Comparison of ENCODE assay signal across 1 cellular context in genomic region chr2:46309052-46309953, GRCh38.
TF ChIP-seq lines count a peak whose summit lies in the region.

No MANE protein-coding gene starts in this region.

TF ChIP-seq in K562, 482 proteins besides CTCF, POLR2A, EP300 and RAD21 (continued from another document):
- TF ChIP-seq ARID1B (IDR thresholded peaks at IDR 0.05) (peak; percentile 33; the same call in 1 of the 2 replicates), NR3C1 (CRISPR knock-in tag; IDR thresholded peaks at IDR 0.05) (no peak), CEBPB (tag; IDR thresholded peaks at IDR 0.05) (peak; percentile 60), SOX6 (IDR thresholded peaks at IDR 0.05) (0 out of 2 replicates have a peak, but pooled peaks have one; percentile 13), MEIS2 (IDR thresholded peaks at IDR 0.05; ENCODE audit: partially characterized antibody) (peak; percentile 41), CBFA2T3 (IDR thresholded peaks at IDR 0.05) (peak; percentile 66), HDAC1 (IDR thresholded peaks at IDR 0.05) (0 out of 4 replicates have a peak, but pooled peaks of 1 of the 2 experiments have one; percentile 46), CC2D1A (IDR thresholded peaks at IDR 0.05) (no peak), CEBPG (CRISPR knock-in tag; IDR thresholded peaks at IDR 0.05) (no peak), CEBPG (tag; conservative IDR thresholded peaks at IDR 0.05 in 1 of 2, IDR thresholded peaks at IDR 0.05 in 1 of 2) (peak; percentile 53 to 75), U2AF1 (optimal IDR thresholded peaks at IDR 0.05; ENCODE audit: low read depth, low read length) (no peak)
